ENCODE assay signal across 20 cellular contexts in the genomic region with DNA sequence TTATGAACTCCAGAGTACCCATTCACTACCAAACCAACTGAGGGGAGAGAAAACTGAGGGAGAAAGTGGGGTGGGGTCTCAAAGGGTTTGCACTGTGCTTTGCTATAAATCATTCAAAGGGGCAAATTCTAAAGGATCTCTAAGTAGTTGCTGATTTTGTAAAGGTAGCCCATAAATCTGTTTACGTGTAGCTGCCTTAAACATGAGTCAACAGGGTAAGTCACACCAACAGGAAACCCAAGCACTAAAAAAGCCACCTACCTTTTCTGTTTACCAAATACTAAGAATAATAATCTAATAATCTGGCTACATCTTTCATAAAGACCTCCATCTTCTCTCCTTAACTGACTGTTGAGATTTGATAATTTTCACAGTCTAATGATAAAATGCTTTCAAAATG.
"Had no signal": no experiment of that assay in that cellular context is flagged by ENCODE, and none has a peak within 500 bp of the region (broad histone marks: within the 10 kb centered on the region; RNA-seq: fewer than 3 reads in every experiment).

No MANE protein-coding gene starts in this region.

- H3K36me3 ChIP-seq: MG63, Peyer's patch, SJCRH30 had no signal

- H3K4me3 ChIP-seq: MG63, Peyer's patch, SJCRH30 had no signal

- H3K27me3 ChIP-seq: MG63, Peyer's patch, SJCRH30 had no signal

- DNase-seq: KBM-7, MG63, NCI-H1092, NCI-H1105 treated with DMSO at 0.1 percent for 48 hours, NCI-H1417 treated with DMSO at 0.1 percent for 48 hours, NCI-H146, NCI-H1694 treated with DMSO at 0.1 percent for 48 hours, NCI-H1930, NCI-H2081, NCI-H2107, NCI-H2227 treated with DMSO at 0.1 percent for 48 hours, NCI-H510A, NCI-H524 treated with DMSO at 0.1 percent for 48 hours, NCI-H69, NCI-H774, Peyer's patch, SHP77 treated with DMSO at 0.1 percent for 48 hours, SJCRH30 had no signal

- ATAC-seq: Right ventricle myocardium inferior, SK-N-SH treated with all-trans-retinoic acid at 6 μM for 48 hours had no signal
